ENCODE assay signal across 7 cellular contexts in genomic region chr14:25942090-25942489, GRCh38.
"Had no signal": no experiment of that assay in that cellular context is flagged by ENCODE, and none has a peak within 500 bp of the region (broad histone marks: within the 10 kb centered on the region; RNA-seq: fewer than 3 reads in every experiment).

No MANE protein-coding gene starts in this region.

- H2AFZ ChIP-seq: GM23248 had no signal

- DNase-seq: GM23248, GOT3, H9, HCEC 1CT, KG1 had no signal

- H3K4me3 ChIP-seq: GM23248, K562 had no signal

- H3K9ac ChIP-seq: GM23248 had no signal

- FAIRE-seq: H54, K562 had no signal

- ATAC-seq: K562 had no signal

- H3K27ac ChIP-seq: GM23248 had no signal
